Comparison of ENCODE assay signal across 2 cellular contexts in the genomic region with DNA sequence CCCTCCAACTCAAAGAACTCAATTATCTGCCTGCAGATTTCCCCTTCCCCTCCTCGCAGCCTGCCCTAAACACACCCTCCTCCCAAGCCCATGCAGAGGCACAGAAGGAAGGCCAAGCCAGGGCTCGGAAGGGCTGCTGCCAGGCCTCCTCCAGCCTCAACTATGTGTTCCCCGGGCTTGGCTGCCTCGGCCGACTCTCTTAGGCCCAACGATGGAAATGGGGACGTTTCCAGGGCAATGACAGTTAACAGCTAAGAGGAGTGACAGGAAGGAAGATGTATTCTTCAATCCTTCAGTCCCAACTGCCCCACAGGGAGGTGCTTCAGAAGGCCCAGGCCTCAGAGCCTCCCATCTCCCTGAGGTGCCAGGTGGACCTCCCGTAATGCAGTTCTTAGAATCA.
TF ChIP-seq lines count a peak whose summit lies in the region.

No MANE protein-coding gene starts in this region.

TF ChIP-seq in SK-N-SH, 30 proteins besides CTCF, POLR2A, EP300 and RAD21 (continued from another document):
- TF ChIP-seq, protein P1, sequence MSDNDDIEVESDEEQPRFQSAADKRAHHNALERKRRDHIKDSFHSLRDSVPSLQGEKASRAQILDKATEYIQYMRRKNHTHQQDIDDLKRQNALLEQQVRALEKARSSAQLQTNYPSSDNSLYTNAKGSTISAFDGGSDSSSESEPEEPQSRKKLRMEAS (IDR thresholded peaks at IDR 0.05; ENCODE audit: low read depth), result no peak
- TF ChIP-seq POLR2AphosphoS5 (IDR thresholded peaks at IDR 0.05; ENCODE audit: low read depth, low read length), result no peak

TF ChIP-seq in SK-N-SH treated with all-trans-retinoic acid at 6 μM for 48 hours, 23 proteins besides CTCF, POLR2A, EP300 and RAD21 (continued from another document):
- TF ChIP-seq, protein P2, sequence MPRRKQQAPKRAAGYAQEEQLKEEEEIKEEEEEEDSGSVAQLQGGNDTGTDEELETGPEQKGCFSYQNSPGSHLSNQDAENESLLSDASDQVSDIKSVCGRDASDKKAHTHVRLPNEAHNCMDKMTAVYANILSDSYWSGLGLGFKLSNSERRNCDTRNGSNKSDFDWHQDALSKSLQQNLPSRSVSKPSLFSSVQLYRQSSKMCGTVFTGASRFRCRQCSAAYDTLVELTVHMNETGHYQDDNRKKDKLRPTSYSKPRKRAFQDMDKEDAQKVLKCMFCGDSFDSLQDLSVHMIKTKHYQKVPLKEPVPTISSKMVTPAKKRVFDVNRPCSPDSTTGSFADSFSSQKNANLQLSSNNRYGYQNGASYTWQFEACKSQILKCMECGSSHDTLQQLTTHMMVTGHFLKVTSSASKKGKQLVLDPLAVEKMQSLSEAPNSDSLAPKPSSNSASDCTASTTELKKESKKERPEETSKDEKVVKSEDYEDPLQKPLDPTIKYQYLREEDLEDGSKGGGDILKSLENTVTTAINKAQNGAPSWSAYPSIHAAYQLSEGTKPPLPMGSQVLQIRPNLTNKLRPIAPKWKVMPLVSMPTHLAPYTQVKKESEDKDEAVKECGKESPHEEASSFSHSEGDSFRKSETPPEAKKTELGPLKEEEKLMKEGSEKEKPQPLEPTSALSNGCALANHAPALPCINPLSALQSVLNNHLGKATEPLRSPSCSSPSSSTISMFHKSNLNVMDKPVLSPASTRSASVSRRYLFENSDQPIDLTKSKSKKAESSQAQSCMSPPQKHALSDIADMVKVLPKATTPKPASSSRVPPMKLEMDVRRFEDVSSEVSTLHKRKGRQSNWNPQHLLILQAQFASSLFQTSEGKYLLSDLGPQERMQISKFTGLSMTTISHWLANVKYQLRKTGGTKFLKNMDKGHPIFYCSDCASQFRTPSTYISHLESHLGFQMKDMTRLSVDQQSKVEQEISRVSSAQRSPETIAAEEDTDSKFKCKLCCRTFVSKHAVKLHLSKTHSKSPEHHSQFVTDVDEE (CRISPR knock-in tag; IDR thresholded peaks at IDR 0.05), result no peak
- TF ChIP-seq CSDC2 (CRISPR knock-in tag; IDR thresholded peaks at IDR 0.05) (no peak), ISL1 (CRISPR knock-in tag; IDR thresholded peaks at IDR 0.05) (no peak), ZFP3 (CRISPR knock-in tag; IDR thresholded peaks at IDR 0.05) (no peak), RARB (CRISPR knock-in tag; IDR thresholded peaks at IDR 0.05) (no peak), GLIS3 (CRISPR knock-in tag; IDR thresholded peaks at IDR 0.05) (no peak)
